In the genomic region with DNA sequence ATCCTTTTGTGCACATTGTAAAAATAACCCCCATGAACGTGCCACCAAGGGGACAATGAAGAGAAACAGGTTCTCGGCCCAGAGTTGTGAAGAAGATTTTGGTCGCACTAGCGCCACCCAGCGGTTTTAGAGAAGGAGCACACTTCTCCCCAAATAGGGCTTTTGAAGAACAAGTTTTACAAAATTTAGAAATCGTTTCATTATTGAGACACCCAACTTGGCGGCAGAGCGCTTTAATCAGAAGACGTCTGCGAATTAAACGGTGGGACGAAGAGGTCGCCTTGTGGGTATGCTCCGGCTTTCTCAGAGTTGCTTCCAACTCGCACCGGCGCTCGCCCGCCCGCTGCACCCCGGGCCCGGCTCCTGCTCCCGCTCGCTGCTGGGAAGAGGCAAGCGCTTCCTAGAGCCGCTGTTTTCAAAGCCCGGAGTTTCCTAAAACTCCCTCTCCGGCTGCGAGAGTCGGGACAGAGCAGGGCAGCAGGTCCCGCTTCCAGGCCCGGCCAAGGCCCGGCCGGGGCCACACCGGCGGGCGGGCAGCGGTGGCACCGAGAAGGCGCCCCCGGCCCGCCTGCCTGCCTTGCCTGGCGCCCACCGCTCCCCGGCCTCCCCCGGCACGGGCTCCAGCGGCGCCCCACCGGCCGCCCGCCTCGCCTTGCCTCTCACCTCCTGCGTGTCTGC, we compare ENCODE assay signal across 8 cellular contexts. TPM values are rescaled to one million over a fixed set of nuclear protein-coding genes. Genes with fewer than 3 reads are reported as not detected.
DNase-seq lines count a peak whose midpoint lies in the region; TF ChIP-seq lines count a peak whose summit lies in the region.

No MANE protein-coding gene starts in this region.

- intact Hi-C loops in dorsolateral prefrontal cortex (cut with DNase I) (loop anchor here (10.0 kb wide), 2 partner anchors 350 to 930 kb away; a partner anchor contains a TSS), tibial artery (cut with DNase I; ENCODE audit: low total_unique reads) (loop anchor here (10.0 kb wide), 1 partner anchor 350 kb away; no protein-coding TSS in a partner anchor)

- no peak overlapping the region for H4K8ac ChIP-seq in mesendoderm (ENCODE audit: low read depth, low read length)

- peak in 54 of 56 donors; percentile 22 to 69 (median 51) for TF ChIP-seq CTCF in dorsolateral prefrontal cortex (IDR thresholded peaks at IDR 0.05 in 54 of 56, conservative IDR thresholded peaks at IDR 0.05 in 2 of 56; ENCODE audit: low read depth in 1 of 56, partially characterized antibody in 56 of 56)
- TF ChIP-seq CTCF in tibial artery (IDR thresholded peaks at IDR 0.05) = peak in 1 of 2 experiments; percentile 62

- no peak overlapping the region for H4K5ac ChIP-seq in mesendoderm (ENCODE audit: low read length)

- in situ Hi-C loops in SK-MEL-5 (cut with HindIII; ENCODE audit: low pct_unique_long_range_greater_than_20kb, low sequenced_read_pairs) = no loop called here

- no peaks in the 10 kb centered on the region for H3K36me3 ChIP-seq in mesendoderm (ENCODE audit: control insufficient read depth, insufficient read depth, low read length)
- H3K36me3 ChIP-seq in tibial artery = no peaks in the 10 kb centered on the region

- peaks cover 25 to 99% (median 97%) of the 10 kb centered on the region in 45 donors for H3K27me3 ChIP-seq in dorsolateral prefrontal cortex
- peaks cover 47% of the 10 kb centered on the region for H3K27me3 ChIP-seq in mesendoderm (ENCODE audit: insufficient read depth, low read length, poor library complexity)
- H3K27me3 ChIP-seq in tibial artery = peaks cover 25 to 97% of the 10 kb centered on the region in 2 donors

- H3K4ac ChIP-seq in mesendoderm (ENCODE audit: low read depth, low read length) = no peak overlapping the region

- no peak overlapping the region for H2AK5ac ChIP-seq in mesendoderm (ENCODE audit: low read length)

- H3K56ac ChIP-seq in mesendoderm (ENCODE audit: low read length) = peak overlapping the region; percentile 63

- H3K4me1 ChIP-seq in mesendoderm (ENCODE audit: control insufficient read depth, low read depth, low read length) = no peaks in the 10 kb centered on the region
- H3K4me1 ChIP-seq in tibial artery = peaks cover 0 to 43% (median 36%) of the 10 kb centered on the region in 4 donors

- H2BK15ac ChIP-seq in mesendoderm (replicated peaks; ENCODE audit: low read depth) = no peak overlapping the region

- DNase-seq in stimulated activated CD4-positive, alpha-beta T cell treated with anti-CD3 and anti-CD28 coated beads, Interleukin-1b, Interleukin-23, amount 100 ng/mL, for 48 hours = peak; percentile 55
- DNase-seq in stimulated activated CD4-positive, alpha-beta T cell treated with anti-CD3 and anti-CD28 coated beads, Interleukin-4, amount 100 ng/mL, for 1 hour = no peak
- DNase-seq in NCI-H1417 (lab: John Stamatoyannopoulos, UW) (peak; percentile 96 to 99 (median 96)), SK-MEL-5 (ENCODE audit: low read depth, low spot score) (peak; percentile 83), dorsolateral prefrontal cortex (no peak), mesendoderm (peak; percentile 90), tibial artery (no peak), T-helper 9 cell (no peak)

- H2BK5ac ChIP-seq in mesendoderm (ENCODE audit: low read length) = no peak overlapping the region

- no peak overlapping the region for H3K27ac ChIP-seq in dorsolateral prefrontal cortex
- no peak overlapping the region for H3K27ac ChIP-seq in mesendoderm (ENCODE audit: low read depth, low read length)
- H3K27ac ChIP-seq in tibial artery = no peak overlapping the region

- no peak overlapping the region for H3K23ac ChIP-seq in mesendoderm (ENCODE audit: low read length)

- no peak overlapping the region for H3K18ac ChIP-seq in mesendoderm (ENCODE audit: low read length)

- H3K9me3 ChIP-seq in tibial artery = no peaks in the 10 kb centered on the region

- WGBS in mesendoderm (ENCODE audit: extremely low coverage, insufficient coverage, low lambda C conversion rate) = no CpG with 5 or more reads among the region's 54 CpGs

- peak overlapping the region; percentile 51 for H3K4me2 ChIP-seq in mesendoderm (ENCODE audit: low read length)

- H3K4me3 ChIP-seq in dorsolateral prefrontal cortex (peak overlapping the region in 47 of 59 donors; percentile 3 to 59 (median 36)), mesendoderm (ENCODE audit: low read length) (no peak overlapping the region), tibial artery (peak overlapping the region; percentile 43 to 52)

- H2BK120ac ChIP-seq in mesendoderm (ENCODE audit: low read depth, low read length) = no peak overlapping the region

- peak overlapping the region; percentile 4 for H3K9ac ChIP-seq in mesendoderm (ENCODE audit: low read length)

- no peaks in the 10 kb centered on the region for H3K79me1 ChIP-seq in mesendoderm (ENCODE audit: low read length)

- H3K79me2 ChIP-seq in mesendoderm (ENCODE audit: control insufficient read depth, insufficient read depth, low read length) = no peaks in the 10 kb centered on the region

RNA-seq across cellular contexts. Expression of a gene that starts 0.7 kb away (rescaled TPM):
- 0.05 TPM in 1 of 2 replicates, not detected in the other for total RNA-seq in SK-MEL-5 (2014; rRNA removed; shearing (Covaris generic))
- polyA plus RNA-seq in SK-MEL-5 (2015; cell fraction: cytosol; rRNA removed) = 0.05 and 0.89 TPM in 2 replicates
- polyA plus RNA-seq in SK-MEL-5 (2015; cell fraction: nucleus; rRNA removed) = 0.20 TPM in 1 of 2 replicates, not detected in the other
- total RNA-seq in dorsolateral prefrontal cortex = not detected
- 0.07 TPM for polyA plus RNA-seq in mesendoderm (2013, experiment 1 of 2)
- 0.07 TPM for polyA plus RNA-seq in mesendoderm (2013, experiment 2 of 2)

RNA-seq across cellular contexts. Expression of a gene that starts 1.1 kb away (rescaled TPM):
- not detected in 2 replicates for total RNA-seq in SK-MEL-5 (2014; rRNA removed; shearing (Covaris generic))
- polyA plus RNA-seq in SK-MEL-5 (2015; cell fraction: cytosol; rRNA removed) = 0.44 TPM in 1 of 2 replicates, not detected in the other
- not detected in 2 replicates for polyA plus RNA-seq in SK-MEL-5 (2015; cell fraction: nucleus; rRNA removed)
- total RNA-seq in dorsolateral prefrontal cortex = 1 to 10 TPM in 75 of 120 experiments, under 1 TPM in 43, not detected in 2; 0.18 to 5.5 (median 1.3) TPM
- 0.04 TPM for polyA plus RNA-seq in mesendoderm (2013, experiment 1 of 2)
- 0.01 TPM for polyA plus RNA-seq in mesendoderm (2013, experiment 2 of 2)

Comparison
In these comparisons a context has a peak if more than half of its experiments do, and no peak if none do; other contexts are left out.
1. DNase-seq: peak in stimulated activated CD4-positive, alpha-beta T cell treated with anti-CD3 and anti-CD28 coated beads, Interleukin-1b, Interleukin-23, amount 100 ng/mL, for 48 hours (single experiment), NCI-H1417 (3 of 3), SK-MEL-5 (single experiment) and mesendoderm (single experiment); none in stimulated activated CD4-positive, alpha-beta T cell treated with anti-CD3 and anti-CD28 coated beads, Interleukin-4, amount 100 ng/mL, for 1 hour (single experiment), dorsolateral prefrontal cortex (0 of 10), tibial artery (0 of 2) and T-helper 9 cell (single experiment).